9 cellular contexts compared by ENCODE assay signal in genomic region chr3:46095307-46095706, GRCh38.
DNase-seq lines count a peak whose midpoint lies in the region; ATAC-seq and TF ChIP-seq lines count a peak whose summit lies in the region.
"Had no signal": no experiment of that assay in that cellular context is flagged by ENCODE, and none has a peak within 500 bp of the region (broad histone marks: within the 10 kb centered on the region; RNA-seq: fewer than 3 reads in every experiment).

No MANE protein-coding gene starts in this region.

- H3K23ac ChIP-seq in neuronal stem cell (ENCODE audit: low read depth, low read length, poor library complexity): no peak overlapping the region

- no peaks in the 10 kb centered on the region for H3K9me3 Mint-ChIP-seq in CD4-positive, CD25-positive, alpha-beta regulatory T cell

- peaks cover 25 to 59% (median 39%) of the 10 kb centered on the region in 4 donors for H3K4me1 Mint-ChIP-seq in CD4-positive, CD25-positive, alpha-beta regulatory T cell

- no peaks in the 10 kb centered on the region for H4K20me1 ChIP-seq in OCI-LY7 (ENCODE audit: insufficient read depth, low read length)

- POLR2A ChIA-PET in OCI-LY7 (lab: Charles Lee): no interaction called here

- no peak overlapping the region for H3K4me3 Mint-ChIP-seq in CD4-positive, CD25-positive, alpha-beta regulatory T cell

- H3K27ac ChIP-seq in CD4-positive, CD25-positive, alpha-beta regulatory T cell (ENCODE audit: insufficient read depth, low read length, poor library complexity, severe bottlenecking): no peak overlapping the region
- H3K27ac ChIP-seq in OCI-LY7 (ENCODE audit: low read depth, low read length, poor library complexity, severe bottlenecking) (peak overlapping the region; percentile 60), neuronal stem cell (replicated peaks; ENCODE audit: low read length) (no peak overlapping the region)

- H2AFZ ChIP-seq in OCI-LY7 (ENCODE audit: low read length): peak overlapping the region; percentile 64
- H2AFZ ChIP-seq in neuronal stem cell (ENCODE audit: low read length): no peak overlapping the region

- no peaks in the 10 kb centered on the region for H3K36me3 ChIP-seq in CD4-positive, CD25-positive, alpha-beta regulatory T cell (ENCODE audit: control insufficient read depth, insufficient read depth, low read length)
- H3K36me3 ChIP-seq in OCI-LY7 (ENCODE audit: insufficient read depth, low read length): no peaks in the 10 kb centered on the region; the same call in 1 of the 2 replicates
- H3K36me3 ChIP-seq in BE2C: no peaks in the 10 kb centered on the region
- H3K36me3 ChIP-seq in neuronal stem cell (replicated peaks in 1 of 2; ENCODE audit: control insufficient read depth in 2 of 2, insufficient read depth in 2 of 2, low read length in 2 of 2): no peaks in the 10 kb centered on the region

- no peaks in the 10 kb centered on the region for H3K79me1 ChIP-seq in neuronal stem cell (ENCODE audit: low read depth, low read length)

- H3K27ac Mint-ChIP-seq in CD4-positive, CD25-positive, alpha-beta regulatory T cell: peak overlapping the region in 2 of 3 donors; percentile 59 to 86

- no peak overlapping the region for H4K91ac ChIP-seq in neuronal stem cell (ENCODE audit: low read depth, low read length, poor library complexity)

- no peak overlapping the region for H2BK5ac ChIP-seq in neuronal stem cell (ENCODE audit: low read length)

- DNase-seq in CD4-positive, CD25-positive, alpha-beta regulatory T cell: no peak
- DNase-seq in OCI-LY7 (ENCODE audit: low spot score): peak; percentile 73
- DNase-seq in NCI-H2227 treated with DMSO at 0.1 percent for 48 hours (lab: John Stamatoyannopoulos, UW): no peak
- DNase-seq in activated gamma-delta T cell treated with Interleukin-2 at 50 U/mL for 16 hours: no peak
- DNase-seq in BE2C: no peak
- DNase-seq in neuronal stem cell (ENCODE audit: low spot score): no peak
- DNase-seq: NCI-H2081 treated with DMSO at 0.1 percent for 48 hours had no signal

- WGBS in neuronal stem cell (ENCODE audit: extremely low coverage in 2 of 2, insufficient read length in 2 of 2, insufficient replicate concordance in 1 of 2), 2 donors: no CpG with 5 or more reads among the region's 5 CpGs

- no TSS peak for BruUV-seq in OCI-LY7 (replicated peaks; lab: Mats Ljungman, UMichigan)

- no peak overlapping the region for H2BK120ac ChIP-seq in neuronal stem cell (ENCODE audit: low read depth, low read length)

- H3K9ac ChIP-seq in neuronal stem cell (ENCODE audit: low read depth, low read length, poor library complexity): no peak overlapping the region

- no peak overlapping the region for H3K4me3 ChIP-seq in CD4-positive, CD25-positive, alpha-beta regulatory T cell (ENCODE audit: low read depth, low read length)
- no peak overlapping the region for H3K4me3 ChIP-seq in OCI-LY7 (ENCODE audit: low read depth, low read length, poor library complexity, severe bottlenecking)
- no peak overlapping the region for H3K4me3 ChIP-seq in BE2C (ENCODE audit: low read depth, low read length)
- no peak overlapping the region for H3K4me3 ChIP-seq in neuronal stem cell (ENCODE audit: low read length in 2 of 2)

- H3K27me3 ChIP-seq in CD4-positive, CD25-positive, alpha-beta regulatory T cell (ENCODE audit: control insufficient read depth, insufficient read depth, low read length): no peaks in the 10 kb centered on the region
- H3K27me3 ChIP-seq in BE2C: no peaks in the 10 kb centered on the region
- H3K27me3 ChIP-seq in neuronal stem cell (ENCODE audit: control insufficient read depth in 3 of 3, insufficient read depth in 3 of 3, low read depth in 1 of 3, low read length in 3 of 3): no peaks in the 10 kb centered on the region

- no peaks in the 10 kb centered on the region for H3K36me3 Mint-ChIP-seq in CD4-positive, CD25-positive, alpha-beta regulatory T cell

- H3K27me3 Mint-ChIP-seq in CD4-positive, CD25-positive, alpha-beta regulatory T cell: no peaks in the 10 kb centered on the region

- peak overlapping the region; percentile 34 for H3K4me2 ChIP-seq in OCI-LY7 (ENCODE audit: low read length)
- no peak overlapping the region for H3K4me2 ChIP-seq in neuronal stem cell (ENCODE audit: insufficient read depth, low read length, poor library complexity, severe bottlenecking)

- no peak overlapping the region for H4K8ac ChIP-seq in neuronal stem cell (ENCODE audit: low read depth, low read length)

- no peak overlapping the region for H3K4ac ChIP-seq in neuronal stem cell (ENCODE audit: low read length)

- TF ChIP-seq CTCF in OCI-LY7 (conservative IDR thresholded peaks at IDR 0.05; ENCODE audit: low read length) (no peak), BE2C (IDR thresholded peaks at IDR 0.05; ENCODE audit: low read depth, low read length) (no peak)

- no peaks in the 10 kb centered on the region for H3K79me2 ChIP-seq in OCI-LY7 (ENCODE audit: insufficient read depth, low read depth, low read length)

- H2BK15ac ChIP-seq in neuronal stem cell (ENCODE audit: low read length): no peak overlapping the region

- no peaks in the 10 kb centered on the region for H3K9me2 ChIP-seq in OCI-LY7 (ENCODE audit: insufficient read depth, low read length)

- H2BK12ac ChIP-seq in neuronal stem cell (ENCODE audit: low read length): no peak overlapping the region

- intact Hi-C loops in OCI-LY7 (cut with micrococcal nuclease; ENCODE audit: unreplicated experiment): loop anchor here (5.0 to 10.0 kb wide), 3 partner anchors 92 to 1331 kb away; partner anchors contain the start of genes KIAA1143 and KIF15

- peak in 1 of 2 donors; percentile 5 for ATAC-seq in CD4-positive, CD25-positive, alpha-beta regulatory T cell (ENCODE audit: low read depth in 2 of 2)
- ATAC-seq in GM19452 (IDR thresholded peaks at IDR 0.05; ENCODE audit: unreplicated experiment): peak; percentile 61
- ATAC-seq in HG03066 (IDR thresholded peaks at IDR 0.05; ENCODE audit: low read depth, unreplicated experiment): peak; percentile 54

- H3K4me1 ChIP-seq in CD4-positive, CD25-positive, alpha-beta regulatory T cell (ENCODE audit: control insufficient read depth, insufficient read depth, low read length, poor library complexity, severe bottlenecking): peaks cover 32% of the 10 kb centered on the region
- H3K4me1 ChIP-seq in OCI-LY7 (ENCODE audit: insufficient read depth, low read length, poor library complexity, severe bottlenecking): peaks cover 85% of the 10 kb centered on the region
- no peaks in the 10 kb centered on the region for H3K4me1 ChIP-seq in BE2C
- H3K4me1 ChIP-seq in neuronal stem cell (ENCODE audit: control insufficient read depth in 2 of 2, insufficient read depth in 1 of 2, low read depth in 1 of 2, low read length in 2 of 2): no peaks in the 10 kb centered on the region

- H2AK5ac ChIP-seq in neuronal stem cell (ENCODE audit: low read depth, low read length): no peak overlapping the region

- no peak overlapping the region for H3K14ac ChIP-seq in neuronal stem cell (ENCODE audit: low read length)

- no peak overlapping the region for H3K18ac ChIP-seq in neuronal stem cell (ENCODE audit: low read length)

- no peaks in the 10 kb centered on the region for H3K9me3 ChIP-seq in CD4-positive, CD25-positive, alpha-beta regulatory T cell (ENCODE audit: control insufficient read depth in 2 of 2, low read length in 2 of 2)
- H3K9me3 ChIP-seq in OCI-LY7 (ENCODE audit: low read length) (peaks cover 11% of the 10 kb centered on the region; the same call in 1 of the 2 replicates), BE2C (no peaks in the 10 kb centered on the region), neuronal stem cell (replicated peaks in 1 of 2; ENCODE audit: control insufficient read depth in 2 of 2, insufficient read depth in 1 of 2, low read depth in 1 of 2, low read length in 2 of 2) (peaks cover 0 to 2% of the 10 kb centered on the region in 2 donors)

- CTCF ChIA-PET in OCI-LY7 (lab: Charles Lee; ENCODE audit: unreplicated experiment): no interaction called here
